In the genomic region with DNA sequence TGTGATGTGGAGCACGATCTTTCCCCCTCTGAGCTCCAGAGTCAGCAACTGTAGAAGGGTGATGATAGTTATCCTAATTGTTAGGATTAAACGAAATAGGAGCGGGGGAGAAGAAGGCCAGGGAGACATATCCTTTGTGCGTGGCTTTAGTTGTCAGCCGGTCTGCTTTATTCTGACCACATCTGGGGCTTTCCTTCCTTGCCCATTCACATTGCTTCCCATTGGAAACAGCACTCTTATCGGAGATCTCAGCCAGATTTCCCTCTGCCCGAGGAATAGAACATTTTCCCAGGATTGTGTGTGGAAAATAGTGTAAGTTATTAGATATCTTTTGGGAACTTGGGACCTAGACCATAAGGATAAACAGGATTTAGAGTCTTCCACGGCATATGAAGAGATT, we compare ENCODE assay signal across 10 cellular contexts. TPM values are rescaled to one million over a fixed set of nuclear protein-coding genes. Genes with fewer than 3 reads are reported as not detected.
DNase-seq lines count a peak whose midpoint lies in the region; ATAC-seq, FAIRE-seq and TF ChIP-seq lines count a peak whose summit lies in the region.
"Had no signal": no experiment of that assay in that cellular context is flagged by ENCODE, and none has a peak within 500 bp of the region (broad histone marks: within the 10 kb centered on the region; RNA-seq: fewer than 3 reads in every experiment).

No MANE protein-coding gene starts in this region.

- no peak for FAIRE-seq in urothelium cell line (lab: Jason Lieb, UNC)
- FAIRE-seq: colon had no signal

- H3K27ac Mint-ChIP-seq in central memory CD8-positive, alpha-beta T cell (ENCODE audit: low read depth): no peak overlapping the region
- peak overlapping the region in 5 of 6 donors; percentile 18 to 97 (median 92) for H3K27ac Mint-ChIP-seq in naive B cell

- H3K27me3 ChIP-seq in A673 (replicated peaks; ENCODE audit: insufficient read depth, low read depth, low read length, poor library complexity): no peaks in the 10 kb centered on the region
- H3K27me3 ChIP-seq in HUES6 (ENCODE audit: control insufficient read depth, insufficient read depth, low read length): peaks cover 49% of the 10 kb centered on the region

- no peaks in the 10 kb centered on the region for H3K36me3 ChIP-seq in A673 (ENCODE audit: insufficient read depth, low read length, poor library complexity, severe bottlenecking)
- no peaks in the 10 kb centered on the region for H3K36me3 ChIP-seq in HUES6 (ENCODE audit: control insufficient read depth, insufficient read depth, low read length)

- intact Hi-C loops in A673 (cut with micrococcal nuclease; ENCODE audit: unreplicated experiment): no loop called here

- no peak for ATAC-seq in central memory CD8-positive, alpha-beta T cell (replicated peaks; ENCODE audit: extremely low read depth, poor library complexity, severe bottlenecking)
- ATAC-seq in naive B cell (ENCODE audit: low read depth in 2 of 2): no peak
- ATAC-seq in GM18873 (IDR thresholded peaks at IDR 0.05; ENCODE audit: low FRiP score, unreplicated experiment): no peak
- ATAC-seq in GM19395 (IDR thresholded peaks at IDR 0.05; ENCODE audit: unreplicated experiment): no peak
- ATAC-seq in GM19328 (IDR thresholded peaks at IDR 0.05; ENCODE audit: unreplicated experiment): no peak

- H3K4me3 ChIP-seq in A673 (ENCODE audit: low read depth, low read length, poor library complexity, severe bottlenecking) (peak overlapping the region; percentile 78), HUES6 (ENCODE audit: low read depth, low read length) (peak overlapping the region; percentile 91)

- no peaks in the 10 kb centered on the region for H3K9me3 ChIP-seq in A673 (ENCODE audit: low read depth, low read length, poor library complexity, severe bottlenecking)
- H3K9me3 ChIP-seq in HUES6 (ENCODE audit: control insufficient read depth, insufficient read depth, low read depth, low read length): no peaks in the 10 kb centered on the region

- BruUV-seq in A673 (replicated peaks; lab: Mats Ljungman, UMichigan): no TSS peak

- POLR2A ChIA-PET in A673 (lab: Charles Lee; ENCODE audit: low non-redundant PET): interaction anchor here (0.7 kb wide), 1 partner anchor 26 kb away, joined by 4 read pairs; no protein-coding TSS in a partner anchor

- no peak overlapping the region for H3K27ac ChIP-seq in A673 (ENCODE audit: low read depth, low read length, poor library complexity, severe bottlenecking)
- no peak overlapping the region for H3K27ac ChIP-seq in HUES6 (ENCODE audit: low read depth, low read length)

- DNase-seq in A673 (ENCODE audit: low spot score): no peak
- DNase-seq in central memory CD8-positive, alpha-beta T cell (ENCODE audit: low spot score in 2 of 2): no peak
- no peak for DNase-seq in naive B cell
- no peak for DNase-seq in urothelium cell line (ENCODE audit: low spot score)
- DNase-seq: SHP77 treated with DMSO at 0.1 percent for 48 hours had no signal

- no peak for TF ChIP-seq CTCF in A673 (conservative IDR thresholded peaks at IDR 0.05; ENCODE audit: low read depth, low read length)

- peaks cover 18% of the 10 kb centered on the region for H3K4me1 ChIP-seq in A673 (ENCODE audit: insufficient read depth, low read length, poor library complexity, severe bottlenecking)
- peaks cover 9% of the 10 kb centered on the region for H3K4me1 ChIP-seq in HUES6 (ENCODE audit: control insufficient read depth, insufficient read depth, low read length)

- H3K4me1 Mint-ChIP-seq in central memory CD8-positive, alpha-beta T cell: peaks cover 57% of the 10 kb centered on the region
- H3K4me1 Mint-ChIP-seq in naive B cell: peaks cover 55 to 65% (median 63%) of the 10 kb centered on the region in 3 donors

- CTCF ChIA-PET in A673 (lab: Charles Lee): no interaction called here

- peak overlapping the region; percentile 99 for H3K4me3 Mint-ChIP-seq in central memory CD8-positive, alpha-beta T cell
- peak overlapping the region; percentile 89 to 100 (median 97) for H3K4me3 Mint-ChIP-seq in naive B cell

- H3K36me3 Mint-ChIP-seq in central memory CD8-positive, alpha-beta T cell (ENCODE audit: insufficient read depth): peaks cover 10% of the 10 kb centered on the region
- H3K36me3 Mint-ChIP-seq in naive B cell: peaks cover 8 to 17% of the 10 kb centered on the region in 2 donors

- no peak overlapping the region for H3K9ac ChIP-seq in HUES6 (ENCODE audit: low read length)

- no peaks in the 10 kb centered on the region for H3K27me3 Mint-ChIP-seq in central memory CD8-positive, alpha-beta T cell
- peaks cover 5 to 10% (median 10%) of the 10 kb centered on the region in 3 donors for H3K27me3 Mint-ChIP-seq in naive B cell

- no peaks in the 10 kb centered on the region for H3K9me3 Mint-ChIP-seq in central memory CD8-positive, alpha-beta T cell
- H3K9me3 Mint-ChIP-seq in naive B cell: peaks cover 0 to 6% (median 0%) of the 10 kb centered on the region in 7 donors

RNA-seq across cellular contexts. Expression of a gene that starts 1.5 kb away (rescaled TPM):
- total RNA-seq in A673 (2021): 47.0 and 52.1 TPM in 2 replicates
- polyA plus RNA-seq in naive B cell (ENCODE audit: low read depth in 6 of 6): 100 to 1,000 TPM in 2 of 6 donors, 10 to 100 TPM in 4; 84.0 to 121 (median 97.0) TPM

RNA-seq across cellular contexts. Expression of a gene that starts 31.0 kb away (rescaled TPM):
- 28.6 and 34.5 TPM in 2 replicates for total RNA-seq in A673 (2021)
- 10 to 100 TPM; 24.8 to 43.0 (median 34.8) TPM for polyA plus RNA-seq in naive B cell (ENCODE audit: low read depth in 6 of 6)
